9 cellular contexts compared by ENCODE assay signal in genomic region chr3:186519021-186519658, GRCh38. TPM values are rescaled to one million over a fixed set of nuclear protein-coding genes. Genes with fewer than 3 reads are reported as not detected.
DNase-seq lines count a peak whose midpoint lies in the region; ATAC-seq and TF ChIP-seq lines count a peak whose summit lies in the region.
"Had no signal": no experiment of that assay in that cellular context is flagged by ENCODE, and none has a peak within 500 bp of the region (broad histone marks: within the 10 kb centered on the region; RNA-seq: fewer than 3 reads in every experiment).

No MANE protein-coding gene starts in this region.

- DNase-seq in NCI-H526 (lab: John Stamatoyannopoulos, UW), result peak; percentile 74 to 75
- DNase-seq in activated T-helper 1 cell treated with anti-CD3 and anti-CD28 coated beads, Interleukin-12 subunit alpha, Interleukin-12 subunit beta, Interleukin-2, Interleukin-4 antibody, amounts not matched to agents 30 ng/mL and 10 ng/mL and 1 ng/mL, durations not matched to agents 14 hours and 24 hours and 36 hours (ENCODE audit: low spot score), result peak; percentile 29
- peak; percentile 33 for DNase-seq in stimulated activated CD8-positive, alpha-beta memory T cell treated with anti-CD3 and anti-CD28 coated beads, Interleukin-12 subunit alpha, Interleukin-12 subunit beta, amount 100 ng/mL, for 24 hours (ENCODE audit: extremely low read depth)
- DNase-seq in erythroblast (lab: John Stamatoyannopoulos, UW), result no peak
- DNase-seq in PC-9, result no peak
- DNase-seq in midbrain (lab: John Stamatoyannopoulos, UW), result no peak

- H3K9me2 ChIP-seq in PC-9 (ENCODE audit: insufficient read depth), result no peaks in the 10 kb centered on the region

- peak overlapping the region; percentile 67 for H3K27ac Mint-ChIP-seq in activated T-helper 1 cell treated with anti-CD3 and anti-CD28 coated beads, Interleukin-12 subunit alpha, Interleukin-12 subunit beta, Interleukin-2, Interleukin-4 antibody, amounts not matched to agents 30 ng/mL and 10 ng/mL and 1 ng/mL, durations not matched to agents 14 hours and 24 hours and 36 hours

- H3K36me3 ChIP-seq in PC-9 (ENCODE audit: low read depth), result no peaks in the 10 kb centered on the region

- peaks cover 56% of the 10 kb centered on the region for H3K4me1 Mint-ChIP-seq in activated T-helper 1 cell treated with anti-CD3 and anti-CD28 coated beads, Interleukin-12 subunit alpha, Interleukin-12 subunit beta, Interleukin-2, Interleukin-4 antibody, amounts not matched to agents 30 ng/mL and 10 ng/mL and 1 ng/mL, durations not matched to agents 14 hours and 24 hours and 36 hours (ENCODE audit: low read depth)

- CTCF ChIA-PET in PC-9 (lab: Charles Lee), result no interaction called here

- peak overlapping the region; percentile 37 for H3K4me3 Mint-ChIP-seq in activated T-helper 1 cell treated with anti-CD3 and anti-CD28 coated beads, Interleukin-12 subunit alpha, Interleukin-12 subunit beta, Interleukin-2, Interleukin-4 antibody, amounts not matched to agents 30 ng/mL and 10 ng/mL and 1 ng/mL, durations not matched to agents 14 hours and 24 hours and 36 hours

- no peak overlapping the region for H2AFZ ChIP-seq in PC-9

- H3K4me3 ChIP-seq in PC-9, result no peak overlapping the region
- H3K4me3 ChIP-seq: SK-N-MC had no signal

- peaks cover 95% of the 10 kb centered on the region for H3K27me3 ChIP-seq in PC-9 (ENCODE audit: insufficient read depth, low read depth)

- H3K27ac ChIP-seq in PC-9, result no peak overlapping the region
- H3K27ac ChIP-seq: SK-N-MC had no signal

- H3K27me3 Mint-ChIP-seq in activated T-helper 1 cell treated with anti-CD3 and anti-CD28 coated beads, Interleukin-12 subunit alpha, Interleukin-12 subunit beta, Interleukin-2, Interleukin-4 antibody, amounts not matched to agents 30 ng/mL and 10 ng/mL and 1 ng/mL, durations not matched to agents 14 hours and 24 hours and 36 hours (ENCODE audit: insufficient read depth), result peaks cover 3% of the 10 kb centered on the region

- POLR2A ChIA-PET in PC-9 (lab: Charles Lee; ENCODE audit: unreplicated experiment), result interaction anchor here (0.6 kb wide), 1 partner anchor 862 kb away, joined by 3 read pairs; no protein-coding TSS in a partner anchor

- TF ChIP-seq POLR2A in GM18951 (IDR thresholded peaks at IDR 0.05; ENCODE audit: extremely low read depth, insufficient read depth, insufficient read length) (peak; percentile 54), erythroblast (IDR thresholded peaks at IDR 0.05; ENCODE audit: low read length) (no peak)

- H4K20me1 ChIP-seq in PC-9 (ENCODE audit: insufficient read depth), result no peaks in the 10 kb centered on the region

- intact Hi-C loops in activated T-helper 1 cell treated with anti-CD3 and anti-CD28 coated beads, Interleukin-12 subunit alpha, Interleukin-12 subunit beta, Interleukin-2, Interleukin-4 antibody, amounts not matched to agents 30 ng/mL and 10 ng/mL and 1 ng/mL, durations not matched to agents 14 hours and 24 hours and 36 hours (cut with micrococcal nuclease), result no loop called here
- intact Hi-C loops in PC-9 (cut with micrococcal nuclease; ENCODE audit: unreplicated experiment), result no loop called here

- H3F3A ChIP-seq in PC-9 (ENCODE audit: insufficient read depth, low read depth), result no peaks in the 10 kb centered on the region

- no peak for TF ChIP-seq CTCF in PC-9 (conservative IDR thresholded peaks at IDR 0.05)

- no TSS peak for BruUV-seq in PC-9 (replicated peaks; lab: Mats Ljungman, UMichigan)

- H3K4me1 ChIP-seq in PC-9 (replicated peaks; ENCODE audit: insufficient read depth), result no peaks in the 10 kb centered on the region

- no peak overlapping the region for H3K4me2 ChIP-seq in PC-9

- peaks cover 6% of the 10 kb centered on the region for H3K36me3 Mint-ChIP-seq in activated T-helper 1 cell treated with anti-CD3 and anti-CD28 coated beads, Interleukin-12 subunit alpha, Interleukin-12 subunit beta, Interleukin-2, Interleukin-4 antibody, amounts not matched to agents 30 ng/mL and 10 ng/mL and 1 ng/mL, durations not matched to agents 14 hours and 24 hours and 36 hours (ENCODE audit: low read depth)

- peaks cover 5% of the 10 kb centered on the region for H3K9me3 Mint-ChIP-seq in activated T-helper 1 cell treated with anti-CD3 and anti-CD28 coated beads, Interleukin-12 subunit alpha, Interleukin-12 subunit beta, Interleukin-2, Interleukin-4 antibody, amounts not matched to agents 30 ng/mL and 10 ng/mL and 1 ng/mL, durations not matched to agents 14 hours and 24 hours and 36 hours

- ATAC-seq in HG03520 (IDR thresholded peaks at IDR 0.05; ENCODE audit: unreplicated experiment), result no peak

- in situ Hi-C loops in GM18951 (cut with MboI; ENCODE audit: low sequenced_read_pairs, unreplicated experiment), result no loop called here

- H3K79me2 ChIP-seq in PC-9 (ENCODE audit: low read depth), result no peaks in the 10 kb centered on the region

- H3K9me3 ChIP-seq in PC-9 (ENCODE audit: insufficient read depth, low read depth), result no peaks in the 10 kb centered on the region

RNA-seq across cellular contexts. Expression of gene CRYGS, which starts 25.0 kb away (rescaled TPM):
- 3.2 TPM in 2 replicates for total RNA-seq in activated T-helper 1 cell treated with anti-CD3 and anti-CD28 coated beads, Interleukin-12 subunit alpha, Interleukin-12 subunit beta, Interleukin-2, Interleukin-4 antibody, amounts not matched to agents 30 ng/mL and 10 ng/mL and 1 ng/mL, durations not matched to agents 14 hours and 24 hours and 36 hours
- 2.8 and 4.4 TPM in 2 replicates for total RNA-seq in PC-9 (2021)

RNA-seq across cellular contexts. Expression of gene TBCCD1, which starts 48.0 kb away (rescaled TPM):
- total RNA-seq in activated T-helper 1 cell treated with anti-CD3 and anti-CD28 coated beads, Interleukin-12 subunit alpha, Interleukin-12 subunit beta, Interleukin-2, Interleukin-4 antibody, amounts not matched to agents 30 ng/mL and 10 ng/mL and 1 ng/mL, durations not matched to agents 14 hours and 24 hours and 36 hours, result 17.7 and 19.2 TPM in 2 replicates
- 11.1 and 16.2 TPM in 2 replicates for total RNA-seq in PC-9 (2021)

RNA-seq across cellular contexts. Expression of gene DNAJB11, which starts 51.4 kb away (rescaled TPM):
- 71.0 and 75.8 TPM in 2 replicates for total RNA-seq in activated T-helper 1 cell treated with anti-CD3 and anti-CD28 coated beads, Interleukin-12 subunit alpha, Interleukin-12 subunit beta, Interleukin-2, Interleukin-4 antibody, amounts not matched to agents 30 ng/mL and 10 ng/mL and 1 ng/mL, durations not matched to agents 14 hours and 24 hours and 36 hours
- 53.8 and 71.3 TPM in 2 replicates for total RNA-seq in PC-9 (2021)

Comparison
In these comparisons a context has a peak if more than half of its experiments do, and no peak if none do; other contexts are left out.
1. DNase-seq: peak in NCI-H526 (2 of 2), activated T-helper 1 cell treated with anti-CD3 and anti-CD28 coated beads, Interleukin-12 subunit alpha, Interleukin-12 subunit beta, Interleukin-2, Interleukin-4 antibody, amounts not matched to agents 30 ng/mL and 10 ng/mL and 1 ng/mL, durations not matched to agents 14 hours and 24 hours and 36 hours (single experiment) and stimulated activated CD8-positive, alpha-beta memory T cell treated with anti-CD3 and anti-CD28 coated beads, Interleukin-12 subunit alpha, Interleukin-12 subunit beta, amount 100 ng/mL, for 24 hours (single experiment); none in erythroblast (0 of 2), PC-9 (0 of 2) and midbrain (single experiment).